In the genomic region with DNA sequence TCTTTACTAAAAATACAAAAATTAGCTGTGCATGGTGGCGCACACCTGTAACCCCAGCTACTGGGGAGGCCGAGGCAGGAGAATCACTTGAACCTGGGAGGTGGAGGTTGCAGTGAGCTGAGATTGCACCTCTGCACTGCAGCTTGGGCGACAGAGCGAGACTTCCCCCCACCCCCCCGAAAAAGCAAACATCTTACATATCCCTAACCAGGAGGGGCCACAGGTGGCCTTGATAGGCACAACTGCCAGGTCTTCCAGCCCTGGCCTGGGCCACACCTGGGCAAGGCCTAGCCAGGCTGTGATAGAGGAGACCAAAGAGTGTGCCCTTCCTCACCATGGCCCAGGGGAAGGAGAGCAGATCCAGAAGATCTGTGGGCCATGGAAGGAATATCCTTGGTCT, we compare ENCODE assay signal across 37 cellular contexts. TPM values are rescaled to one million over a fixed set of nuclear protein-coding genes. Genes with fewer than 3 reads are reported as not detected.
"Had no signal": no experiment of that assay in that cellular context is flagged by ENCODE, and none has a peak within 500 bp of the region (broad histone marks: within the 10 kb centered on the region; RNA-seq: fewer than 3 reads in every experiment).

No MANE protein-coding gene starts in this region.

- H3K4me3 ChIP-seq: MG63 had no signal

- H3K4me2 ChIP-seq: KMS-11 had no signal

- H3K36me3 ChIP-seq: MG63 had no signal

- H3K27me3 ChIP-seq: MG63 had no signal

- H3K9me3 ChIP-seq: MG63 had no signal

- H3K27ac ChIP-seq: KMS-11 had no signal

- H3K9ac ChIP-seq: KMS-11 had no signal

- DNase-seq: Karpas-422, KG1, MG63, MM.1S, MV-4-11, NCI-H1048, NCI-H1092, NCI-H1092 treated with DMSO at 0.1 percent for 48 hours, NCI-H1105, NCI-H1105 treated with DMSO at 0.1 percent for 48 hours, NCI-H1417 treated with DMSO at 0.1 percent for 48 hours, NCI-H1436, NCI-H1436 treated with DMSO at 0.1 percent for 48 hours, NCI-H146, NCI-H1694, NCI-H1694 treated with DMSO at 0.1 percent for 48 hours, NCI-H187, NCI-H187 treated with DMSO at 0.1 percent for 48 hours, NCI-H1930, NCI-H2029, NCI-H2029 treated with DMSO at 0.1 percent for 48 hours, NCI-H2081, NCI-H2081 treated with DMSO at 0.1 percent for 48 hours, NCI-H2107, NCI-H2171, NCI-H2171 treated with DMSO at 0.1 percent for 48 hours, NCI-H2227 treated with DMSO at 0.1 percent for 48 hours, NCI-H226, NCI-H345, NCI-H446, NCI-H446 treated with DMSO at 0.1 percent for 48 hours, NCI-H510A, NCI-H510A treated with DMSO at 0.1 percent for 48 hours had no signal

RNA-seq across cellular contexts. Expression of a gene that starts 28.6 kb away (rescaled TPM):
- total RNA-seq: LHCN-M2, M059J, NCI-H460 had no signal
